ENCODE assay signal across 1 cellular context in genomic region chr22:40950888-40951794, GRCh38.
TF ChIP-seq lines count a peak whose summit lies in the region.

Gene RBX1 (plus strand): TSS chr22:40951378. CDS start chr22:40951399, 21 bp downstream.

TF ChIP-seq in HepG2, 621 proteins besides CTCF, POLR2A, EP300 and RAD21 (continued from another document and continues in another):
- TF ChIP-seq HNF1B (CRISPR knock-in tag; IDR thresholded peaks at IDR 0.05) (peak; percentile 39; the same call in 1 of the 2 replicates), ETV5 (CRISPR knock-in tag; IDR thresholded peaks at IDR 0.05; ENCODE audit: borderline replicate concordance) (peak; percentile 13), ZSCAN21 (CRISPR knock-in tag; IDR thresholded peaks at IDR 0.05; ENCODE audit: borderline replicate concordance) (peak; percentile 50; the same call in 1 of the 2 replicates), BCL3 (CRISPR knock-in tag; IDR thresholded peaks at IDR 0.05) (peak; percentile 74), STAG1 (CRISPR knock-in tag; IDR thresholded peaks at IDR 0.05) (peak; percentile 32), ZNF746 (CRISPR knock-in tag; IDR thresholded peaks at IDR 0.05) (no peak), ZSCAN22 (CRISPR knock-in tag; IDR thresholded peaks at IDR 0.05) (no peak), ZNF180 (CRISPR knock-in tag; IDR thresholded peaks at IDR 0.05; ENCODE audit: borderline replicate concordance, low read depth) (no peak), CENPX (CRISPR knock-in tag; IDR thresholded peaks at IDR 0.05) (no peak), SP140L (CRISPR knock-in tag; IDR thresholded peaks at IDR 0.05; ENCODE audit: borderline replicate concordance) (no peak; the same call in 1 of the 2 replicates), ZNF569 (CRISPR knock-in tag; IDR thresholded peaks at IDR 0.05; ENCODE audit: borderline replicate concordance) (peak; percentile 42; the same call in 1 of the 2 replicates), SIN3A (IDR thresholded peaks at IDR 0.05; ENCODE audit: borderline replicate concordance, low read depth, low read length) (0 out of 2 replicates have a peak, but pooled peaks have one; percentile 27), DR1 (CRISPR knock-in tag; IDR thresholded peaks at IDR 0.05) (no peak), PRDM4 (CRISPR knock-in tag; IDR thresholded peaks at IDR 0.05; ENCODE audit: borderline replicate concordance) (0 out of 2 replicates have a peak, but pooled peaks have one; percentile 42), ZNF564 (CRISPR knock-in tag; IDR thresholded peaks at IDR 0.05) (peak; percentile 56; the same call in 1 of the 2 replicates), PHF21A (CRISPR knock-in tag; IDR thresholded peaks at IDR 0.05) (no peak; the same call in 1 of the 2 replicates), ZHX1 (CRISPR knock-in tag; IDR thresholded peaks at IDR 0.05; ENCODE audit: low read depth) (peak; percentile 44; the same call in 1 of the 2 replicates), ZNF17 (CRISPR knock-in tag; IDR thresholded peaks at IDR 0.05) (no peak), ZNF33A (CRISPR knock-in tag; IDR thresholded peaks at IDR 0.05; ENCODE audit: borderline replicate concordance) (no peak), ESRRA (CRISPR knock-in tag; IDR thresholded peaks at IDR 0.05; ENCODE audit: low read depth) (peak; percentile 61; the same call in 1 of the 2 replicates), ZNF337 (CRISPR knock-in tag; IDR thresholded peaks at IDR 0.05; ENCODE audit: borderline replicate concordance, low read depth) (peak; percentile 47; the same call in 1 of the 2 replicates), ZBTB3 (CRISPR knock-in tag; IDR thresholded peaks at IDR 0.05; ENCODE audit: borderline replicate concordance, low read depth) (0 out of 2 replicates have a peak, but pooled peaks have one; percentile 62), THAP8 (CRISPR knock-in tag; IDR thresholded peaks at IDR 0.05; ENCODE audit: borderline replicate concordance) (no peak), JUN (CRISPR knock-in tag; IDR thresholded peaks at IDR 0.05) (no peak; the same call in 1 of the 2 replicates), ZBTB25 (CRISPR knock-in tag; IDR thresholded peaks at IDR 0.05) (0 out of 2 replicates have a peak, but pooled peaks have one; percentile 39), ZBTB49 (CRISPR knock-in tag; IDR thresholded peaks at IDR 0.05; ENCODE audit: borderline replicate concordance) (0 out of 2 replicates have a peak, but pooled peaks have one; percentile 56), CERS6 (CRISPR knock-in tag; IDR thresholded peaks at IDR 0.05) (no peak), ZNF329 (CRISPR knock-in tag; IDR thresholded peaks at IDR 0.05; ENCODE audit: low read depth) (0 out of 2 replicates have a peak, but pooled peaks have one; percentile 54), TMF1 (CRISPR knock-in tag; IDR thresholded peaks at IDR 0.05; ENCODE audit: low read depth) (0 out of 2 replicates have a peak, but pooled peaks have one; percentile 11), POGZ (CRISPR knock-in tag; IDR thresholded peaks at IDR 0.05) (peak; percentile 55; the same call in 1 of the 2 replicates), SNAPC5 (CRISPR knock-in tag; IDR thresholded peaks at IDR 0.05; ENCODE audit: borderline replicate concordance) (no peak), ONECUT2 (CRISPR knock-in tag; IDR thresholded peaks at IDR 0.05) (no peak), ZNF431 (CRISPR knock-in tag; IDR thresholded peaks at IDR 0.05; ENCODE audit: borderline replicate concordance, low read depth) (0 out of 2 replicates have a peak, but pooled peaks have one; percentile 1), HMGXB3 (CRISPR knock-in tag; IDR thresholded peaks at IDR 0.05; ENCODE audit: borderline replicate concordance) (peak; percentile 99), YEATS4 (CRISPR knock-in tag; IDR thresholded peaks at IDR 0.05; ENCODE audit: borderline replicate concordance) (peak; percentile 78), ZNF883 (CRISPR knock-in tag; IDR thresholded peaks at IDR 0.05; ENCODE audit: not compliant biosample characterization) (peak; percentile 45), ZNF674 (CRISPR knock-in tag; IDR thresholded peaks at IDR 0.05; ENCODE audit: low read depth) (0 out of 2 replicates have a peak, but pooled peaks have one; percentile 34), SALL2 (CRISPR knock-in tag; IDR thresholded peaks at IDR 0.05) (peak; percentile 69), ZNF639 (CRISPR knock-in tag; conservative IDR thresholded peaks at IDR 0.05) (no peak; the same call in 1 of the 2 replicates)
